ENCODE assay signal across 8 cellular contexts in genomic region chrX:103686199-103687072, GRCh38. TPM values are rescaled to one million over a fixed set of nuclear protein-coding genes. Genes with fewer than 3 reads are reported as not detected.
DNase-seq lines count a peak whose midpoint lies in the region; ATAC-seq, FAIRE-seq and TF ChIP-seq lines count a peak whose summit lies in the region.

TSS of gene MORF4L2 (minus strand) at chrX:103686699. CDS start at chrX:103677027, 9,672 bp downstream.

- peaks cover 34% of the 10 kb centered on the region for H4K20me1 ChIP-seq in hepatocyte (ENCODE audit: insufficient read depth, poor library complexity, severe bottlenecking)

- peaks cover 5% of the 10 kb centered on the region for H3K36me3 ChIP-seq in hepatocyte (replicated peaks; ENCODE audit: insufficient read depth, low read depth)

- H3K4me3 ChIP-seq in hepatocyte (peak within 1 kb of the TSS; percentile 77), retinal pigment epithelial cell (ENCODE audit: low read length) (peak within 1 kb of the TSS; percentile 93)

- H3K9me2 ChIP-seq in hepatocyte (replicated peaks; ENCODE audit: insufficient read depth), result no peaks in the 10 kb centered on the region

- peaks cover 49% of the 10 kb centered on the region for H3K79me2 ChIP-seq in hepatocyte

- peak; percentile 45 for DNase-seq in GM18507 (ENCODE audit: extremely low spot score, insufficient read length, low read depth)
- peak; percentile 95 for DNase-seq in NCI-H2029 (lab: John Stamatoyannopoulos, UW)
- DNase-seq in T-helper 22 cell (ENCODE audit: low read depth), result peak; percentile 84
- DNase-seq in astrocyte of the hippocampus (ENCODE audit: low read depth, low spot score), result peak; percentile 96
- peak; percentile 97 for DNase-seq in hepatocyte (ENCODE audit: low spot score)
- DNase-seq in retinal pigment epithelial cell (ENCODE audit: low read depth), result peak; percentile 95
- DNase-seq in retina, result no peak

- ATAC-seq in HG02973 (IDR thresholded peaks at IDR 0.05; ENCODE audit: unreplicated experiment), result peak; percentile 88

- H2AFZ ChIP-seq in hepatocyte, result peak within 1 kb of the TSS; percentile 80

- peak within 1 kb of the TSS; percentile 99 for H3K27ac ChIP-seq in hepatocyte

- peaks cover 14% of the 10 kb centered on the region for H3K4me1 ChIP-seq in hepatocyte (ENCODE audit: insufficient read depth)

- H3K27me3 ChIP-seq in hepatocyte, result no peaks in the 10 kb centered on the region

- TF ChIP-seq CTCF in hepatocyte (IDR thresholded peaks at IDR 0.05; ENCODE audit: poor library complexity), result no peak
- no peak for TF ChIP-seq CTCF in retinal pigment epithelial cell (conservative IDR thresholded peaks at IDR 0.05; ENCODE audit: low read depth, low read length)

- FAIRE-seq in GM18507 (lab: Jason Lieb, UNC), result peak; percentile 99

- no peaks in the 10 kb centered on the region for H3K9me3 ChIP-seq in hepatocyte (ENCODE audit: low read depth)

- under 1% methylated on average over 37 of the region's 37 CpGs for WGBS in hepatocyte (ENCODE audit: low lambda C conversion rate, missing lambda C conversion rate)

- H3K4me2 ChIP-seq in hepatocyte, result peak within 1 kb of the TSS; percentile 83

RNA-seq across cellular contexts. Expression of gene MORF4L2, which starts in this region (rescaled TPM):
- 1,160 and 1,364 TPM in 2 replicates for total RNA-seq in hepatocyte
- polyA plus RNA-seq in hepatocyte, result 772 and 829 TPM in 2 replicates
